Comparison of ENCODE assay signal across 1 cellular context in genomic region chr5:56763711-56764466, GRCh38.
A peak's percentile ranks its signal among the peaks of the same experiment; 100 is the strongest.
TF ChIP-seq lines count a peak whose summit lies in the region.

No MANE protein-coding gene starts in this region.

TF ChIP-seq in K562, 482 proteins besides CTCF, POLR2A, EP300 and RAD21 (continued from another document and continues in another):
- no peak for TF ChIP-seq RERE (CRISPR knock-in tag; IDR thresholded peaks at IDR 0.05; ENCODE audit: borderline replicate concordance)
- peak; percentile 51; the same call in 1 of the 2 replicates for TF ChIP-seq CEBPG (CRISPR knock-in tag; IDR thresholded peaks at IDR 0.05)
- peak; percentile 93 to 97 for TF ChIP-seq CEBPG (tag; conservative IDR thresholded peaks at IDR 0.05 in 1 of 2, IDR thresholded peaks at IDR 0.05 in 1 of 2)
- no peak for TF ChIP-seq RBM22 (IDR thresholded peaks at IDR 0.05; ENCODE audit: low read depth, low read length, poor library complexity, severe bottlenecking)
- no peak for TF ChIP-seq PBX2 (CRISPR knock-in tag; IDR thresholded peaks at IDR 0.05; ENCODE audit: low read depth)
- peak; percentile 33; the same call in 1 of the 2 replicates for TF ChIP-seq PBX2 (tag; conservative IDR thresholded peaks at IDR 0.05; ENCODE audit: low read depth)
- TF ChIP-seq SRSF7 (optimal IDR thresholded peaks at IDR 0.05; ENCODE audit: low read depth, low read length) = no peak
- TF ChIP-seq ZNF639 (CRISPR knock-in tag; conservative IDR thresholded peaks at IDR 0.05 in 1 of 2, IDR thresholded peaks at IDR 0.05 in 1 of 2) = peak in 1 of 2 experiments; percentile 52; a peak in 1 of 4 replicates
- no peak for TF ChIP-seq ZNF124 (CRISPR knock-in tag; IDR thresholded peaks at IDR 0.05)
- no peak for TF ChIP-seq TRIM25 (IDR thresholded peaks at IDR 0.05; ENCODE audit: borderline replicate concordance)
- TF ChIP-seq ERF (CRISPR knock-in tag; IDR thresholded peaks at IDR 0.05) = no peak
- TF ChIP-seq ZNF586 (CRISPR knock-in tag; conservative IDR thresholded peaks at IDR 0.05) = no peak
- TF ChIP-seq SRSF9 (IDR thresholded peaks at IDR 0.05; ENCODE audit: borderline replicate concordance, low read depth, low read length) = no peak
- TF ChIP-seq RBBP5 (IDR thresholded peaks at IDR 0.05; ENCODE audit: borderline replicate concordance, insufficient read depth, low read length, poor library complexity, severe bottlenecking) = no peak
- TF ChIP-seq RCOR1 (IDR thresholded peaks at IDR 0.05; ENCODE audit: borderline replicate concordance in 1 of 2, low read depth in 2 of 2, low read length in 2 of 2) = peak in 1 of 2 experiments; percentile 78; a peak in 2 of 4 replicates
- TF ChIP-seq CXXC5 (CRISPR knock-in tag; IDR thresholded peaks at IDR 0.05) = peak; percentile 11; the same call in 1 of the 2 replicates
- TF ChIP-seq ATF6 (CRISPR knock-in tag; IDR thresholded peaks at IDR 0.05) = no peak
- no peak for TF ChIP-seq ZNF232 (CRISPR knock-in tag; IDR thresholded peaks at IDR 0.05)
- no peak for TF ChIP-seq U2AF1 (optimal IDR thresholded peaks at IDR 0.05; ENCODE audit: low read depth, low read length)
- TF ChIP-seq SAP30 (IDR thresholded peaks at IDR 0.05; ENCODE audit: borderline replicate concordance, insufficient read depth, low read depth, low read length, poor library complexity, severe bottlenecking) = no peak
- TF ChIP-seq CHAMP1 (IDR thresholded peaks at IDR 0.05) = no peak
- 0 out of 2 replicates have a peak, but pooled peaks have one; percentile 29 for TF ChIP-seq ZNF239 (CRISPR knock-in tag; IDR thresholded peaks at IDR 0.05)
- TF ChIP-seq ELK1 (CRISPR knock-in tag; IDR thresholded peaks at IDR 0.05) = no peak
- TF ChIP-seq KLF1 (tag; IDR thresholded peaks at IDR 0.05) = no peak
- no peak for TF ChIP-seq HNRNPLL (IDR thresholded peaks at IDR 0.05; ENCODE audit: low read depth, low read length, poor library complexity, severe bottlenecking)
- peak; percentile 95 for TF ChIP-seq CBFA2T3 (IDR thresholded peaks at IDR 0.05)
- no peak for TF ChIP-seq FUS (optimal IDR thresholded peaks at IDR 0.05; ENCODE audit: low read depth, low read length)
- no peak for TF ChIP-seq CHD2 (IDR thresholded peaks at IDR 0.05; ENCODE audit: low read depth, low read length)
- no peak for TF ChIP-seq KDM5B (IDR thresholded peaks at IDR 0.05; ENCODE audit: insufficient replicate concordance, low read depth, low read length)
- peak; percentile 47; the same call in 1 of the 2 replicates for TF ChIP-seq ESRRA (IDR thresholded peaks at IDR 0.05; ENCODE audit: borderline replicate concordance, low read depth)
- no peak for TF ChIP-seq RBFOX2 (IDR thresholded peaks at IDR 0.05; ENCODE audit: low read depth, low read length)
- no peak for TF ChIP-seq ZBED1 (IDR thresholded peaks at IDR 0.05)
